22 cellular contexts compared by ENCODE assay signal in genomic region chr11:74280494-74280893, GRCh38. TPM values are rescaled to one million over a fixed set of nuclear protein-coding genes. Genes with fewer than 3 reads are reported as not detected.
DNase-seq lines count a peak whose midpoint lies in the region; TF ChIP-seq lines count a peak whose summit lies in the region.
"Had no signal": no experiment of that assay in that cellular context is flagged by ENCODE, and none has a peak within 500 bp of the region (broad histone marks: within the 10 kb centered on the region; RNA-seq: fewer than 3 reads in every experiment).

No MANE protein-coding gene starts in this region.

- intact Hi-C loops in vagina (cut with DNase I) = no loop called here
- intact Hi-C loops in CD14-positive monocyte (cut with micrococcal nuclease) = no loop called here
- intact Hi-C loops in activated naive CD4-positive, alpha-beta T cell treated with anti-CD3 and anti-CD28 coated beads for 36 hours (cut with micrococcal nuclease) = no loop called here

- H3K27me3 Mint-ChIP-seq in CD14-positive monocyte (ENCODE audit: low read depth in 3 of 3) = peaks cover 2 to 5% (median 3%) of the 10 kb centered on the region in 3 donors
- H3K27me3 Mint-ChIP-seq in activated naive CD4-positive, alpha-beta T cell treated with anti-CD3 and anti-CD28 coated beads for 36 hours (ENCODE audit: low read depth) = no peaks in the 10 kb centered on the region
- H3K27me3 Mint-ChIP-seq: CD4-positive, alpha-beta T cell had no signal

- no peaks in the 10 kb centered on the region for H3K36me3 Mint-ChIP-seq in CD14-positive monocyte
- no peaks in the 10 kb centered on the region for H3K36me3 Mint-ChIP-seq in activated naive CD4-positive, alpha-beta T cell treated with anti-CD3 and anti-CD28 coated beads for 36 hours (ENCODE audit: low read depth)
- H3K36me3 Mint-ChIP-seq: T-cell had no signal

- no peak for TF ChIP-seq POLR2A in vagina (IDR thresholded peaks at IDR 0.05)

- H3K9me3 ChIP-seq in vagina = no peaks in the 10 kb centered on the region
- H3K9me3 ChIP-seq: SJCRH30 had no signal

- no peaks in the 10 kb centered on the region for H3K4me1 Mint-ChIP-seq in CD14-positive monocyte
- H3K4me1 Mint-ChIP-seq in activated naive CD4-positive, alpha-beta T cell treated with anti-CD3 and anti-CD28 coated beads for 36 hours (ENCODE audit: low read depth) = no peaks in the 10 kb centered on the region
- H3K4me1 Mint-ChIP-seq: T-cell had no signal

- peaks cover 9% of the 10 kb centered on the region for H3K4me1 ChIP-seq in vagina
- H3K4me1 ChIP-seq: SJCRH30 had no signal

- TF ChIP-seq CTCF in vagina (IDR thresholded peaks at IDR 0.05) = no peak
- no peak for TF ChIP-seq CTCF in CD14-positive monocyte (IDR thresholded peaks at IDR 0.05)

- H3K9me3 Mint-ChIP-seq in CD14-positive monocyte = no peaks in the 10 kb centered on the region
- H3K9me3 Mint-ChIP-seq in activated naive CD4-positive, alpha-beta T cell treated with anti-CD3 and anti-CD28 coated beads for 36 hours = peaks cover 2% of the 10 kb centered on the region
- H3K9me3 Mint-ChIP-seq: CD4-positive, alpha-beta T cell; T-cell; T-helper 2 cell treated with Interferon-gamma antibody and Interleukin-4, amounts not matched to agents 5 μg/mL and 100 μg/mL, for 36 hours had no signal

- H3K4me3 ChIP-seq in vagina = no peak overlapping the region
- H3K4me3 ChIP-seq: PC-9, SJCRH30 had no signal

- no peak overlapping the region for H3K27ac Mint-ChIP-seq in CD14-positive monocyte
- no peak overlapping the region for H3K27ac Mint-ChIP-seq in activated naive CD4-positive, alpha-beta T cell treated with anti-CD3 and anti-CD28 coated beads for 36 hours
- H3K27ac Mint-ChIP-seq: CD4-positive, alpha-beta T cell; T-cell; T-helper 2 cell treated with Interferon-gamma antibody and Interleukin-4, amounts not matched to agents 5 μg/mL and 100 μg/mL, for 36 hours had no signal

- no peaks in the 10 kb centered on the region for H3K27me3 ChIP-seq in vagina
- H3K27me3 ChIP-seq: SJCRH30 had no signal

- H3K4me3 Mint-ChIP-seq in CD14-positive monocyte = no peak overlapping the region
- H3K4me3 Mint-ChIP-seq in activated naive CD4-positive, alpha-beta T cell treated with anti-CD3 and anti-CD28 coated beads for 36 hours = no peak overlapping the region
- H3K4me3 Mint-ChIP-seq: CD4-positive, alpha-beta T cell; T-cell; T-helper 2 cell treated with Interferon-gamma antibody and Interleukin-4, amounts not matched to agents 5 μg/mL and 100 μg/mL, for 36 hours had no signal

- H3K36me3 ChIP-seq in vagina = no peaks in the 10 kb centered on the region
- H3K36me3 ChIP-seq: SJCRH30 had no signal

- DNase-seq in NCI-H748 (lab: John Stamatoyannopoulos, UW; ENCODE audit: unreplicated experiment) (peak; percentile 16), NCI-H748 treated with DMSO at 0.1 percent for 48 hours (lab: John Stamatoyannopoulos, UW) (no peak), M059J (ENCODE audit: low read depth) (peak; percentile 42), NCI-H774 (lab: John Stamatoyannopoulos, UW) (peak; percentile 18), vagina (ENCODE audit: extremely low spot score in 2 of 2) (no peak), CD14-positive monocyte (ENCODE audit: low spot score) (no peak), LoVo (ENCODE audit: low spot score) (no peak)
- no peak for DNase-seq in activated naive CD4-positive, alpha-beta T cell treated with anti-CD3 and anti-CD28 coated beads for 36 hours
- DNase-seq: CD4-positive, alpha-beta T cell; DMS153; GDM1; NCI-H1417; NCI-H1694 treated with DMSO at 0.1 percent for 48 hours; NCI-H446; NCI-H82; RPMI8226; SJCRH30; T-cell had no signal

- H3K27ac ChIP-seq in vagina = peak overlapping the region; percentile 74
- H3K27ac ChIP-seq: KMS-11, PC-9, SJCRH30 had no signal

- CTCF ChIA-PET in activated naive CD4-positive, alpha-beta T cell treated with anti-CD3 and anti-CD28 coated beads for 36 hours (lab: Charles Lee) = interaction anchor here (1.0 to 1.9 kb wide), 2 partner anchors 25 to 41 kb away, joined by 3 to 6 read pairs; no protein-coding TSS in a partner anchor

RNA-seq across cellular contexts. Expression of gene P4HA3, which starts 30.9 kb away (rescaled TPM):
- 4.2 and 5.4 TPM in 2 replicates for total RNA-seq in M059J (2014; rRNA removed; shearing (Covaris generic))
- 1.7 TPM for total RNA-seq in vagina
- not detected for polyA plus RNA-seq in CD14-positive monocyte
- not detected for total RNA-seq in activated naive CD4-positive, alpha-beta T cell treated with anti-CD3 and anti-CD28 coated beads for 36 hours
- total RNA-seq: CD4-positive, alpha-beta T cell; H1; SJCRH30; T-cell had no signal

Comparison
In these comparisons a context has a peak if more than half of its experiments do, and no peak if none do; other contexts are left out.
1. DNase-seq: peak in NCI-H748 (single experiment), M059J (single experiment) and NCI-H774 (single experiment); none in NCI-H748 treated with DMSO at 0.1 percent for 48 hours (single experiment), vagina (0 of 2), CD14-positive monocyte (single experiment), activated naive CD4-positive, alpha-beta T cell treated with anti-CD3 and anti-CD28 coated beads for 36 hours (single experiment) and LoVo (single experiment).